12 cellular contexts compared by ENCODE assay signal in genomic region chr2:106541333-106541732, GRCh38. TPM values are rescaled to one million over a fixed set of nuclear protein-coding genes. Genes with fewer than 3 reads are reported as not detected.
"Had no signal": no experiment of that assay in that cellular context is flagged by ENCODE, and none has a peak within 500 bp of the region (broad histone marks: within the 10 kb centered on the region; RNA-seq: fewer than 3 reads in every experiment).

No MANE protein-coding gene starts in this region.

- DNase-seq: GM23248, GOT3, H7, HFFc6, IMR-90, KBM-7 had no signal

- H3K9ac ChIP-seq: GM23248, KMS-11 had no signal

- H3K4me2 ChIP-seq: KMS-11 had no signal

- H3K9me3 ChIP-seq: HAP-1 had no signal

- H2AFZ ChIP-seq: GM23248 had no signal

- H3K4me3 ChIP-seq: GM23248, HAP-1 had no signal

- H3K27ac ChIP-seq: GM23248, HL-60, KMS-11 had no signal

- H3K4me1 ChIP-seq: HAP-1 had no signal

- H3K36me3 ChIP-seq: HAP-1 had no signal

- ATAC-seq: HCT116 had no signal

RNA-seq across cellular contexts. Expression of gene CD8B2, which starts 54.2 kb away (rescaled TPM):
- total RNA-seq: GM23248, H4, H7, HFFc6, HT1080, IMR-90 had no signal
- polyA plus RNA-seq: GM23248, IMR-90 had no signal
